ENCODE assay signal across 23 cellular contexts in the genomic region with DNA sequence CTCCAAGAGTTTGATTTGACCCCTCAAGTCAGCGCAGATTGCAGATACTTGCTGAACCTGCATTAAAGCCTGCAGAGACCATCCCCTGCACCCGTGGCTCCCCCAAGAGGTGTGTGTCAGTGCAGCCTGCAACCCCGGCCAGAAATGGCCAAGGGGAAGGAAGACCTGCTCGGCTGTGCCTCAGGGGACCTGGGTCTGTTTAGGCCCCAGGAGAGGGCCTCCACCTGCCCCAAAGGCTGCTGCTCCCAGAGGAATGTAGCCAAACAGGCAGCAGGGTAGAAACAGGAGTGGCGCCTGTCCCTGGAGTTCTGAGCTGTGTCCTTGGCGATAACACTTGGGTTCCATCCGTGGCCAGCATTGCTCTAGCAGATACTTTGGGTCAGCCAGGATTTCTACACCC.
"Had no signal": no experiment of that assay in that cellular context is flagged by ENCODE, and none has a peak within 500 bp of the region (broad histone marks: within the 10 kb centered on the region; RNA-seq: fewer than 3 reads in every experiment).

No MANE protein-coding gene starts in this region.

- H3K9me3 ChIP-seq: MG63, SJSA1 had no signal

- H3K27ac ChIP-seq: SJSA1, SK-N-MC had no signal

- FAIRE-seq: RCC 7860 had no signal

- H3K4me3 ChIP-seq: MG63, SJSA1, SK-N-MC had no signal

- DNase-seq: IMR-90, Karpas-422, KG1, MG63, NCI-H1092 treated with DMSO at 0.1 percent for 48 hours, NCI-H1436, NCI-H187, NCI-H2029, NCI-H2081 treated with DMSO at 0.1 percent for 48 hours, NCI-H2171, NCI-H226, NCI-H446, NCI-H510A, NCI-H524 treated with DMSO at 0.1 percent for 48 hours, NCI-H69, NCI-H774, Right ventricle myocardium superior, RPMI8226, SIG-M5, SW 1271 had no signal

- H3K27me3 ChIP-seq: MG63, SJSA1 had no signal

- H3K4me1 ChIP-seq: SJSA1 had no signal
